Comparison of ENCODE assay signal across 8 cellular contexts in the genomic region with DNA sequence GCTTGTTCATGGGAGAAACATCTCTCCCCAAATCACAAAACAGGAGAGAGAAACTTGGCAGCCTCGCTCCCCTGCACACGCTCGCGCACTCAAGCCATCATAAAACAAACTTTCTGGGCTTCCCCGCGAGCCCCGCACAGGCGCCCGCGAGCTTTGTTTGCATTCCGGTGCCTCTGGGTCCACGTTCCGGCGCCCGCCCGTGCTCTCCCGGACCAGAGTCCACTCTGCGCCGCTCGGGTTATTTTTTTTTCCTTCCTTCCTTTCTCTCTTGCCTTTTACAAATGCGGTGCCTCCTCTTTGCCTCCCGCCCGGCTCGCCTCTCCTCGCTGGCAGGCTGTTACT. TPM values are rescaled to one million over a fixed set of nuclear protein-coding genes. Genes with fewer than 3 reads are reported as not detected.
DNase-seq lines count a peak whose midpoint lies in the region; ATAC-seq, FAIRE-seq and TF ChIP-seq lines count a peak whose summit lies in the region.

No MANE protein-coding gene starts in this region.

- intact Hi-C loops in kidney (cut with DNase I) = no loop called here

- peak overlapping the region; percentile 82 to 97 for H3K4me3 ChIP-seq in kidney (ENCODE audit: low read length in 2 of 2)
- H3K4me3 ChIP-seq in thoracic aorta = peak overlapping the region; percentile 76

- FAIRE-seq in kidney (lab: Jason Lieb, UNC) = no peak

- H3K9me3 ChIP-seq in kidney (ENCODE audit: control insufficient read depth in 1 of 2, low read length in 2 of 2) (no peaks in the 10 kb centered on the region), thoracic aorta (no peaks in the 10 kb centered on the region)

- peak overlapping the region; percentile 79 to 88 for H3K9ac ChIP-seq in kidney (ENCODE audit: low read length in 2 of 2)

- DNase-seq in NCI-H82 (lab: John Stamatoyannopoulos, UW) = peak; percentile 58
- DNase-seq in NCI-H82 treated with DMSO at 0.1 percent for 48 hours (lab: John Stamatoyannopoulos, UW; ENCODE audit: unreplicated experiment) = no peak
- peak; percentile 84 for DNase-seq in amniotic stem cell (lab: John Stamatoyannopoulos, UW)
- no peak for DNase-seq in kidney
- DNase-seq in thoracic aorta (ENCODE audit: low spot score) = no peak
- no peak for DNase-seq in GF-D8 (lab: John Stamatoyannopoulos, UW)
- DNase-seq in middle frontal gyrus (ENCODE audit: extremely low spot score, low spot score) = no peak

- ATAC-seq in HG03139 (IDR thresholded peaks at IDR 0.05; ENCODE audit: unreplicated experiment) = peak; percentile 22
- ATAC-seq in thoracic aorta (ENCODE audit: insufficient number of reproducible peaks, low FRiP score, low read depth) = peak; percentile 23

- no peaks in the 10 kb centered on the region for H3K36me3 ChIP-seq in kidney (ENCODE audit: control insufficient read depth in 1 of 2, insufficient read depth in 2 of 2, low read length in 2 of 2)
- no peaks in the 10 kb centered on the region for H3K36me3 ChIP-seq in thoracic aorta

- peaks cover 0 to 13% of the 10 kb centered on the region in 2 donors for H3K4me1 ChIP-seq in kidney (ENCODE audit: control insufficient read depth in 1 of 2, insufficient read depth in 1 of 2, low read depth in 1 of 2, low read length in 2 of 2)
- peaks cover 9 to 28% of the 10 kb centered on the region in 2 donors for H3K4me1 ChIP-seq in thoracic aorta (ENCODE audit: control insufficient read depth in 1 of 2, low read depth in 2 of 2)

- H3K27me3 ChIP-seq in thoracic aorta (replicated peaks; ENCODE audit: insufficient read depth) = no peaks in the 10 kb centered on the region

- TF ChIP-seq CTCF in kidney (IDR thresholded peaks at IDR 0.05; ENCODE audit: borderline replicate concordance, extremely low read depth, insufficient read depth) (no peak), thoracic aorta (IDR thresholded peaks at IDR 0.05) (no peak)

- H3K27ac ChIP-seq in kidney (ENCODE audit: low read depth in 2 of 2, low read length in 2 of 2) (peak overlapping the region; percentile 95 to 96), thoracic aorta (peak overlapping the region; percentile 95 to 96)

RNA-seq across cellular contexts. Expression of a gene that starts 0.4 kb away (rescaled TPM):
- total RNA-seq in kidney (42.8 TPM), thoracic aorta (10 to 100 TPM; 48.2 to 88.5 TPM)
- 8.2 TPM for polyA plus RNA-seq in kidney (ENCODE audit: insufficient read depth, low read depth, low replicate concordance)

Comparison
In these comparisons a context has a peak if more than half of its experiments do, and no peak if none do; other contexts are left out.
1. DNase-seq: peak in NCI-H82 (single experiment) and amniotic stem cell (single experiment); none in NCI-H82 treated with DMSO at 0.1 percent for 48 hours (single experiment), kidney (single experiment), thoracic aorta (single experiment), GF-D8 (single experiment) and middle frontal gyrus (single experiment).